Comparison of ENCODE assay signal across 9 cellular contexts in the genomic region with DNA sequence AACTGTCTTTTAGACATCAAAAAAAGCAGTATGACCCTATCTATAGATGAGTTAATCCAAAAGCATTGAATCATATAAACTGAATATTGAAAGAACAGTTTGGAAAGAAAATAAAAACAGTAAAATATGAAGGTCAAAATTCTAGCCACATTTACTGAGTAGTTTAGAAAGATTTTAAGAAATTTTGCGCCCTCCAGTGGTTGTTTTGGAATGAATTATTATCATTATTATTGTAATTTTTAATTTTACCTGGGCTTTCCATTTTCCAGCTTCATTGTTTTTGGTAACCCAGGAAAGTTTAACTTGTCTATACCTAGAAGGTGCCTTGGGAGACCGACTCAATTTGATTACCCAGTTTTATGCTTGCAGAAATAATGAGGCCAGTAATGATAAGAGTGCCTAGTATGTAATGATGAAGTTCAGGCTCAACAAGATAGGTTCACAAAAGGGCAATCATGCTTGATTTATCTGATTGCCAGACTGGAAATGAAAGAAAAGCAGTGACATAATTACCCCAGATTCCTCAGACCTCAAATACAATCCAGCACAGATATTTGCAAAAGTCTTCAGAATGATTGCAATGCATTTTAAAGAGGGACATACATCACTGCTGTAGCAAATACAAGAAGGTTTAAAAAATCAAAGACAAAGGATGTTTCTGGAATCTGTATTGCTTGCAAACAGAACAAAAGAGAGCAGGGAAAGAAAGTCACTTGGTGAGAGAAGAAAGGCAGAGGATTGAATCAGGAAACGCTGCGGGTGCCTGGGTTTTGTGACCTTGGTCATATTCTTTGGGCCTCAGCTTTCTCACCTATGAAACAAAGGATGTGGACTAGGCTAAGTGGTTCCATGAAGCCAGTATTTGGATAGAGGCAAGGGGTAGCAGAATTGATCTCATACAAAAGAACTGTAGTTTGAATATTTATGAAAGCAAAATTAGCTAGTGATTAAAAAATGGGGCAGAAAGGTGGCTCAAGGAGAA.
DNase-seq lines count a peak whose midpoint lies in the region; ATAC-seq and TF ChIP-seq lines count a peak whose summit lies in the region.
"Had no signal": no experiment of that assay in that cellular context is flagged by ENCODE, and none has a peak within 500 bp of the region (broad histone marks: within the 10 kb centered on the region; RNA-seq: fewer than 3 reads in every experiment).

No MANE protein-coding gene starts in this region.

- DNase-seq in DMS79 treated with DMSO at 0.1 percent for 48 hours (lab: John Stamatoyannopoulos, UW) (peak; percentile 62), DMS79 (lab: John Stamatoyannopoulos, UW) (no peak), NCI-H1694 treated with DMSO at 0.1 percent for 48 hours (lab: John Stamatoyannopoulos, UW) (peak; percentile 62), cardiac fibroblast (ENCODE audit: low read depth in 2 of 2) (peak; percentile 43 to 57), osteocyte (ENCODE audit: extremely low spot score, unreplicated experiment) (no peak), hippocampal formation (lab: John Stamatoyannopoulos, UW) (no peak), GOT3 (lab: John Stamatoyannopoulos, UW) (no peak)

- H3K27me3 Mint-ChIP-seq in osteocyte (ENCODE audit: unreplicated experiment) = peaks cover 8% of the 10 kb centered on the region

- H3K27ac Mint-ChIP-seq in osteocyte (ENCODE audit: unreplicated experiment) = no peak overlapping the region

- H3K9me3 Mint-ChIP-seq in osteocyte (ENCODE audit: unreplicated experiment) = no peaks in the 10 kb centered on the region

- no peak overlapping the region for H3K4me3 ChIP-seq in cardiac fibroblast (replicated peaks in 1 of 2; ENCODE audit: low read depth in 2 of 2, low read length in 2 of 2)
- H3K4me3 ChIP-seq: BLaER1 had no signal

- peak; percentile 19 for TF ChIP-seq CTCF in cardiac fibroblast (IDR thresholded peaks at IDR 0.05; ENCODE audit: low read depth, low read length)
- TF ChIP-seq CTCF in osteocyte (IDR thresholded peaks at IDR 0.05) = peak; percentile 58

- peaks cover 4% of the 10 kb centered on the region for H3K4me1 Mint-ChIP-seq in osteocyte (ENCODE audit: unreplicated experiment)

- no peak overlapping the region for H3K4me3 Mint-ChIP-seq in osteocyte (ENCODE audit: unreplicated experiment)

- H3K36me3 Mint-ChIP-seq in osteocyte (ENCODE audit: unreplicated experiment) = no peaks in the 10 kb centered on the region

- no peak for ATAC-seq in HG03354 (IDR thresholded peaks at IDR 0.05; ENCODE audit: poor library complexity, severe bottlenecking, unreplicated experiment)

Comparison
In these comparisons a context has a peak if more than half of its experiments do, and no peak if none do; other contexts are left out.
1. DNase-seq: peak in DMS79 treated with DMSO at 0.1 percent for 48 hours (single experiment), NCI-H1694 treated with DMSO at 0.1 percent for 48 hours (single experiment) and cardiac fibroblast (2 of 2); none in DMS79 (single experiment), osteocyte (single experiment), hippocampal formation (0 of 2) and GOT3 (single experiment).